ENCODE assay signal across 13 cellular contexts in genomic region chr11:128830290-128830813, GRCh38. TPM values are rescaled to one million over a fixed set of nuclear protein-coding genes. Genes with fewer than 3 reads are reported as not detected.
DNase-seq lines count a peak whose midpoint lies in the region; ATAC-seq, FAIRE-seq and TF ChIP-seq lines count a peak whose summit lies in the region.
"Had no signal": no experiment of that assay in that cellular context is flagged by ENCODE, and none has a peak within 500 bp of the region (broad histone marks: within the 10 kb centered on the region; RNA-seq: fewer than 3 reads in every experiment).

No MANE protein-coding gene starts in this region.

- H3K27ac ChIP-seq in ovary (no peak overlapping the region), GM23248 (no peak overlapping the region)
- H3K27ac ChIP-seq: tibial artery had no signal

- H2AFZ ChIP-seq in GM23248 = no peak overlapping the region

- no peak for DNase-seq in GM12892 (ENCODE audit: insufficient read length)
- no peak for DNase-seq in memory B cell (ENCODE audit: low spot score in 2 of 2)
- no peak for DNase-seq in ovary
- no peak for DNase-seq in RKO (ENCODE audit: low spot score)
- DNase-seq in GM23248 = no peak
- no peak for DNase-seq in ecto neural progenitor cell (ENCODE audit: low spot score)

- no peaks in the 10 kb centered on the region for H3K27me3 ChIP-seq in ovary
- no peaks in the 10 kb centered on the region for H3K27me3 ChIP-seq in GM23248 (replicated peaks; ENCODE audit: insufficient read depth)

- H3K36me3 ChIP-seq in ovary (no peaks in the 10 kb centered on the region), GM23248 (ENCODE audit: low read depth) (no peaks in the 10 kb centered on the region)
- H3K36me3 ChIP-seq: tibial artery had no signal

- H3K36me3 Mint-ChIP-seq in T-helper 1 cell treated with Interleukin-12 subunit alpha and Interleukin-12 subunit beta and Interleukin-4 antibody, amounts not matched to agents 30 μg/mL and 1 μg/mL, for 36 hours (ENCODE audit: low read depth) = no peaks in the 10 kb centered on the region
- peaks cover 9% of the 10 kb centered on the region for H3K36me3 Mint-ChIP-seq in memory B cell

- H3K4me3 ChIP-seq in ovary (no peak overlapping the region), GM23248 (no peak overlapping the region)
- H3K4me3 ChIP-seq: tibial artery had no signal

- no peak overlapping the region for H3K9ac ChIP-seq in GM23248

- in situ Hi-C loops in GM23248 (cut with MboI) = loop anchor here (10.0 kb wide), 3 partner anchors 556 to 796 kb away; no protein-coding TSS in a partner anchor

- H3K4me2 ChIP-seq in GM23248 (ENCODE audit: unreplicated experiment) = no peak overlapping the region

- no peaks in the 10 kb centered on the region for H3K27me3 Mint-ChIP-seq in T-helper 1 cell treated with Interleukin-12 subunit alpha and Interleukin-12 subunit beta and Interleukin-4 antibody, amounts not matched to agents 30 μg/mL and 1 μg/mL, for 36 hours (ENCODE audit: low read depth)
- H3K27me3 Mint-ChIP-seq in memory B cell = no peaks in the 10 kb centered on the region

- H4K20me1 ChIP-seq in GM23248 (ENCODE audit: insufficient read depth) = no peaks in the 10 kb centered on the region

- intact Hi-C loops in ovary (cut with DNase I) = loop anchor here (5.0 to 10.0 kb wide), 6 partner anchors 196 to 798 kb away; no protein-coding TSS in a partner anchor

- no peaks in the 10 kb centered on the region for H3K9me2 ChIP-seq in GM23248 (ENCODE audit: insufficient read depth)

- H3K9me3 Mint-ChIP-seq in T-helper 1 cell treated with Interleukin-12 subunit alpha and Interleukin-12 subunit beta and Interleukin-4 antibody, amounts not matched to agents 30 μg/mL and 1 μg/mL, for 36 hours = no peaks in the 10 kb centered on the region
- no peaks in the 10 kb centered on the region for H3K9me3 Mint-ChIP-seq in memory B cell

- FAIRE-seq in GM12892 (lab: Jason Lieb, UNC) = peak; percentile 90
- FAIRE-seq: bronchial epithelial cell had no signal

- H3K79me2 ChIP-seq in GM23248 (ENCODE audit: insufficient read depth) = no peaks in the 10 kb centered on the region

- peaks cover 18% of the 10 kb centered on the region for H3K4me1 Mint-ChIP-seq in T-helper 1 cell treated with Interleukin-12 subunit alpha and Interleukin-12 subunit beta and Interleukin-4 antibody, amounts not matched to agents 30 μg/mL and 1 μg/mL, for 36 hours (ENCODE audit: low read depth)
- H3K4me1 Mint-ChIP-seq in memory B cell = peaks cover 48% of the 10 kb centered on the region

- no peaks in the 10 kb centered on the region for H3F3A ChIP-seq in GM23248 (ENCODE audit: insufficient read depth)

- TF ChIP-seq EP300 in ovary (IDR thresholded peaks at IDR 0.05) = no peak

- H3K27ac Mint-ChIP-seq in T-helper 1 cell treated with Interleukin-12 subunit alpha and Interleukin-12 subunit beta and Interleukin-4 antibody, amounts not matched to agents 30 μg/mL and 1 μg/mL, for 36 hours = peak overlapping the region; percentile 82
- H3K27ac Mint-ChIP-seq in memory B cell = peak overlapping the region; percentile 94

- H3K4me1 ChIP-seq in ovary (ENCODE audit: insufficient read depth) = peaks cover 2% of the 10 kb centered on the region
- H3K4me1 ChIP-seq in GM23248 (ENCODE audit: insufficient read depth) = peaks cover 5% of the 10 kb centered on the region; the same call in 1 of the 2 replicates

- H3K9me3 ChIP-seq in ovary (no peaks in the 10 kb centered on the region), GM23248 (ENCODE audit: low read depth) (no peaks in the 10 kb centered on the region)
- H3K9me3 ChIP-seq: tibial artery had no signal

- no peak overlapping the region for H3K4me3 Mint-ChIP-seq in T-helper 1 cell treated with Interleukin-12 subunit alpha and Interleukin-12 subunit beta and Interleukin-4 antibody, amounts not matched to agents 30 μg/mL and 1 μg/mL, for 36 hours
- H3K4me3 Mint-ChIP-seq in memory B cell = no peak overlapping the region

- no peak for TF ChIP-seq CTCF in ovary (IDR thresholded peaks at IDR 0.05)

- 85 to 92% (median 91%) methylated on average over 9 of the region's 9 CpGs for WGBS in ovary, 3 donors
- WGBS in GM23248 (ENCODE audit: low coverage in 1 of 2, low lambda C conversion rate in 2 of 2, missing lambda C conversion rate in 2 of 2), 2 experiments = 86 to 92% methylated on average over 9 of the region's 9 CpGs

- ATAC-seq in GM21576 (IDR thresholded peaks at IDR 0.05; ENCODE audit: unreplicated experiment) (peak; percentile 38), memory B cell (ENCODE audit: low read depth) (peak; percentile 52)

- TF ChIP-seq POLR2A in GM12892 (IDR thresholded peaks at IDR 0.05; ENCODE audit: low read depth, low read length) (no peak), ovary (IDR thresholded peaks at IDR 0.05) (no peak)

RNA-seq across cellular contexts. Expression of gene KCNJ1, which starts 36.7 kb away (rescaled TPM):
- polyA plus RNA-seq in GM12892 (2012; ENCODE audit: missing spikeins) = 0.11 TPM
- under 1 TPM in 1 of 7 donors, not detected in 6; 0.48 TPM for total RNA-seq in ovary
- polyA plus RNA-seq in ovary (not detected), GM23248 (2016; fragmentation: Nextera tagmentation; extraction: Ambion mirVana) (not detected in 2 replicates)
- not detected in 2 replicates for total RNA-seq in GM23248 (2014; rRNA removed; shearing (Covaris generic))
- total RNA-seq: activated CD8-positive, alpha-beta memory T cell treated with anti-CD3 and anti-CD28 coated beads for 36 hours; HepG2; osteocyte had no signal
- polyA plus RNA-seq: HepG2 had no signal
